ENCODE assay signal across 11 cellular contexts in genomic region chr7:19397917-19398316, GRCh38.
DNase-seq lines count a peak whose midpoint lies in the region; ATAC-seq and TF ChIP-seq lines count a peak whose summit lies in the region.
"Had no signal": no experiment of that assay in that cellular context is flagged by ENCODE, and none has a peak within 500 bp of the region (broad histone marks: within the 10 kb centered on the region; RNA-seq: fewer than 3 reads in every experiment).

No MANE protein-coding gene starts in this region.

- no peak overlapping the region for H3K27ac ChIP-seq in thyroid gland
- H3K27ac ChIP-seq: coronary artery had no signal

- H3K9me3 ChIP-seq in thyroid gland: no peaks in the 10 kb centered on the region

- peaks cover 16 to 18% of the 10 kb centered on the region in 2 donors for H3K4me1 Mint-ChIP-seq in natural killer cell

- no peaks in the 10 kb centered on the region for H3K27me3 Mint-ChIP-seq in natural killer cell (ENCODE audit: low read depth in 2 of 2)

- ATAC-seq in GM19351 (IDR thresholded peaks at IDR 0.05; ENCODE audit: unreplicated experiment): peak; percentile 98
- ATAC-seq in HG02970 (IDR thresholded peaks at IDR 0.05; ENCODE audit: low FRiP score, unreplicated experiment): peak; percentile 70
- peak; percentile 72 to 94 (median 83) for ATAC-seq in natural killer cell
- ATAC-seq in omental fat pad (ENCODE audit: low FRiP score): no peak

- no peaks in the 10 kb centered on the region for H3K36me3 ChIP-seq in thyroid gland

- intact Hi-C loops in natural killer cell (cut with micrococcal nuclease): no loop called here
- intact Hi-C loops in thyroid gland (cut with DNase I): no loop called here

- no peaks in the 10 kb centered on the region for H3K36me3 Mint-ChIP-seq in natural killer cell

- H3K4me1 ChIP-seq in thyroid gland: no peaks in the 10 kb centered on the region

- TF ChIP-seq POLR2A in NB4 (IDR thresholded peaks at IDR 0.05; ENCODE audit: extremely low read depth, insufficient read length) (no peak), thyroid gland (IDR thresholded peaks at IDR 0.05) (no peak)

- TF ChIP-seq CTCF in NB4 (IDR thresholded peaks at IDR 0.05; ENCODE audit: low read depth, low read length): no peak
- TF ChIP-seq CTCF in natural killer cell (IDR thresholded peaks at IDR 0.05): no peak
- TF ChIP-seq CTCF in omental fat pad (IDR thresholded peaks at IDR 0.05): no peak
- TF ChIP-seq CTCF in thyroid gland (IDR thresholded peaks at IDR 0.05): no peak

- H3K9me3 Mint-ChIP-seq in natural killer cell: no peaks in the 10 kb centered on the region

- peak; percentile 25 for DNase-seq in NB4 (ENCODE audit: low read depth)
- DNase-seq in natural killer cell: no peak
- DNase-seq in NCI-H187 treated with DMSO at 0.1 percent for 48 hours (lab: John Stamatoyannopoulos, UW): no peak
- DNase-seq in omental fat pad (ENCODE audit: low spot score): no peak
- DNase-seq in thyroid gland: no peak
- DNase-seq in activated naive CD4-positive, alpha-beta T cell treated with anti-CD3 and anti-CD28 coated beads, Interleukin-2, amount 50 U/mL, for 16 hours: no peak
- DNase-seq: activated CD4-positive, alpha-beta T cell treated with anti-CD3 and anti-CD28 coated beads for 4 hours; NCI-H1930 had no signal

- 80 to 85% methylated on average over 4 of the region's 4 CpGs for WGBS in thyroid gland, 2 donors

- H3K4me3 ChIP-seq in NB4 (ENCODE audit: low read depth, low read length) (no peak overlapping the region), thyroid gland (replicated peaks in 1 of 3) (no peak overlapping the region)
- H3K4me3 ChIP-seq: coronary artery had no signal

- H3K27ac Mint-ChIP-seq in natural killer cell: peak overlapping the region; percentile 32 to 84

- peak overlapping the region; percentile 45 for H3K4me3 Mint-ChIP-seq in natural killer cell

- H3K27me3 ChIP-seq in thyroid gland: no peaks in the 10 kb centered on the region
